Comparison of ENCODE assay signal across 16 cellular contexts in genomic region chr3:14376348-14377043, GRCh38.
"Had no signal": no experiment of that assay in that cellular context is flagged by ENCODE, and none has a peak within 500 bp of the region (broad histone marks: within the 10 kb centered on the region; RNA-seq: fewer than 3 reads in every experiment).

No MANE protein-coding gene starts in this region.

- H3K27me3 Mint-ChIP-seq: activated T-helper 17 cell treated with anti-CD3 and anti-CD28 coated beads, Interleukin-2, amount 50 U/mL, for 72 hours had no signal

- H3K9me3 Mint-ChIP-seq: nephron progenitor cell had no signal

- H3K9me3 ChIP-seq: breast epithelium, prostate gland had no signal

- H3K36me3 ChIP-seq: breast epithelium, prostate gland had no signal

- H3K4me3 Mint-ChIP-seq: nephron progenitor cell; stimulated activated naive B cell treated with anti-CD40 and anti-IgM and Interleukin-4, amounts not matched to agents 10 μg/mL and 1 μg/mL and 100 μg/mL, for 72 hours had no signal

- DNase-seq: activated CD4-positive, alpha-beta T cell treated with anti-CD3 and anti-CD28 coated beads for 1 hour; activated CD4-positive, alpha-beta T cell treated with anti-CD3 and anti-CD28 coated beads, Interleukin-2, amount 50 U/mL, for 4 hours; activated naive CD4-positive, alpha-beta T cell; activated T-cell treated with anti-CD3 and anti-CD28 coated beads, Interleukin-2, amount 50 U/mL, for 1 hour; dermis blood vessel endothelial cell; effector memory CD4-positive, alpha-beta T cell; hypothalamus; islet precursor cell; nephron progenitor cell; stimulated activated CD4-positive, alpha-beta T cell treated with anti-CD3 and anti-CD28 coated beads, Interleukin-4, amount 100 ng/mL, for 4 hours; stimulated activated naive B cell treated with anti-CD40 and anti-IgM and Interleukin-4, amounts not matched to agents 10 μg/mL and 1 μg/mL and 100 μg/mL, for 72 hours; T-helper 2 cell had no signal

- ATAC-seq: activated T-helper 17 cell treated with anti-CD3 and anti-CD28 coated beads, Interleukin-2, amount 50 U/mL, for 72 hours had no signal

- H3K27ac Mint-ChIP-seq: nephron progenitor cell; stimulated activated naive B cell treated with anti-CD40 and anti-IgM and Interleukin-4, amounts not matched to agents 10 μg/mL and 1 μg/mL and 100 μg/mL, for 72 hours had no signal

- H3K36me3 Mint-ChIP-seq: stimulated activated naive B cell treated with anti-CD40 and anti-IgM and Interleukin-4, amounts not matched to agents 10 μg/mL and 1 μg/mL and 100 μg/mL, for 72 hours had no signal

- H3K27me3 ChIP-seq: breast epithelium had no signal

- H3K4me3 ChIP-seq: breast epithelium, prostate gland had no signal

- H3K27ac ChIP-seq: breast epithelium, prostate gland, VCaP had no signal
